ENCODE assay signal across 8 cellular contexts in genomic region chr16:30896203-30896889, GRCh38. TPM values are rescaled to one million over a fixed set of nuclear protein-coding genes. Genes with fewer than 3 reads are reported as not detected.
DNase-seq lines count a peak whose midpoint lies in the region; ATAC-seq and TF ChIP-seq lines count a peak whose summit lies in the region.

TSS of gene CTF1 (plus strand) at chr16:30896614. CDS start at chr16:30896644, 30 bp downstream.

- peaks cover 28% of the 10 kb centered on the region in 2 experiments for H3K4me1 Mint-ChIP-seq in H9
- H3K4me1 Mint-ChIP-seq in activated CD8-positive, alpha-beta T cell treated with anti-CD3 and anti-CD28 coated beads, Interleukin-2, amount 10 ng/mL, durations not matched to agents 7 days and 5 days (ENCODE audit: low read depth): peaks cover 58% of the 10 kb centered on the region
- peaks cover 24 to 56% (median 55%) of the 10 kb centered on the region in 4 donors for H3K4me1 Mint-ChIP-seq in naive thymus-derived CD8-positive, alpha-beta T cell

- H2BK20ac ChIP-seq in H9 (ENCODE audit: low read depth, low read length, poor library complexity, severe bottlenecking): no peak within 1 kb of the TSS

- H3K14ac ChIP-seq in H9 (ENCODE audit: insufficient read depth, low read length): 0 out of 2 replicates have a peak within 1 kb of the TSS, but pooled peaks have one; percentile 21

- peak within 1 kb of the TSS; percentile 23 for H3K18ac ChIP-seq in H9 (ENCODE audit: insufficient read length, low read depth, low read length)

- H2BK12ac ChIP-seq in H9 (ENCODE audit: insufficient read length, low read depth, low read length): no peak within 1 kb of the TSS

- H3K23ac ChIP-seq in H9 (ENCODE audit: insufficient read length, low read depth, low read length): peak within 1 kb of the TSS; percentile 25

- H3K27me3 ChIP-seq in ACC112 (ENCODE audit: insufficient read depth, low read length) (no peaks in the 10 kb centered on the region), H9 (ENCODE audit: insufficient read depth, low read length) (no peaks in the 10 kb centered on the region)

- H3K23me2 ChIP-seq in H9 (ENCODE audit: insufficient read length, low read depth, low read length, poor library complexity, severe bottlenecking): peaks cover 20% of the 10 kb centered on the region

- no peaks in the 10 kb centered on the region for H3K9me3 ChIP-seq in H9 (ENCODE audit: control insufficient read depth, low read depth, low read length)

- H3K4me1 ChIP-seq in ACC112 (ENCODE audit: control insufficient read depth, insufficient read depth, low read length, unreplicated experiment): peaks cover 25% of the 10 kb centered on the region
- H3K4me1 ChIP-seq in H9 (ENCODE audit: insufficient read depth, low read length): peaks cover 3% of the 10 kb centered on the region; the same call in 1 of the 2 replicates

- H3K36me3 Mint-ChIP-seq in H9 (ENCODE audit: insufficient read depth in 1 of 3, low read depth in 3 of 3): peaks cover 0 to 3% (median 2%) of the 10 kb centered on the region in 3 experiments; a peak in 2 of 7 replicates
- peaks cover 5% of the 10 kb centered on the region for H3K36me3 Mint-ChIP-seq in activated CD8-positive, alpha-beta T cell treated with anti-CD3 and anti-CD28 coated beads, Interleukin-2, amount 10 ng/mL, durations not matched to agents 7 days and 5 days (ENCODE audit: low read depth)
- H3K36me3 Mint-ChIP-seq in naive thymus-derived CD8-positive, alpha-beta T cell: peaks cover 0 to 2% (median 2%) of the 10 kb centered on the region in 3 donors

- ATAC-seq in activated CD8-positive, alpha-beta T cell treated with anti-CD3 and anti-CD28 coated beads, Interleukin-2, amount 10 ng/mL, durations not matched to agents 7 days and 5 days: no peak
- no peak for ATAC-seq in naive thymus-derived CD8-positive, alpha-beta T cell
- ATAC-seq in GM18498 (IDR thresholded peaks at IDR 0.05; ENCODE audit: unreplicated experiment): no peak
- ATAC-seq in GM21367 (IDR thresholded peaks at IDR 0.05; ENCODE audit: unreplicated experiment): no peak

- peak within 1 kb of the TSS; percentile 98 to 100 (median 99) for H3K27ac Mint-ChIP-seq in H9
- peak within 1 kb of the TSS; percentile 80 for H3K27ac Mint-ChIP-seq in activated CD8-positive, alpha-beta T cell treated with anti-CD3 and anti-CD28 coated beads, Interleukin-2, amount 10 ng/mL, durations not matched to agents 7 days and 5 days
- peak within 1 kb of the TSS; percentile 56 to 94 (median 90) for H3K27ac Mint-ChIP-seq in naive thymus-derived CD8-positive, alpha-beta T cell

- peak; percentile 85 for DNase-seq in H9
- DNase-seq in activated CD8-positive, alpha-beta T cell treated with anti-CD3 and anti-CD28 coated beads, Interleukin-2, amount 10 ng/mL, durations not matched to agents 7 days and 5 days: no peak
- DNase-seq in fibroblast of villous mesenchyme (ENCODE audit: low read depth): peak; percentile 87
- DNase-seq in naive thymus-derived CD8-positive, alpha-beta T cell: peak in 3 of 10 donors; percentile 3 to 64 (median 12)
- DNase-seq in HT-29 (ENCODE audit: low spot score): no peak

- H3K4me3 Mint-ChIP-seq in H9: peak within 1 kb of the TSS; percentile 80 to 94
- H3K4me3 Mint-ChIP-seq in activated CD8-positive, alpha-beta T cell treated with anti-CD3 and anti-CD28 coated beads, Interleukin-2, amount 10 ng/mL, durations not matched to agents 7 days and 5 days: peak within 1 kb of the TSS; percentile 60
- H3K4me3 Mint-ChIP-seq in naive thymus-derived CD8-positive, alpha-beta T cell: peak within 1 kb of the TSS; percentile 67 to 86 (median 79)

- H3K9ac ChIP-seq in H9 (ENCODE audit: extremely low read depth, insufficient read length, low read length): no peak within 1 kb of the TSS

- TF ChIP-seq CTCF in H9 (conservative IDR thresholded peaks at IDR 0.05) (no peak), fibroblast of villous mesenchyme (IDR thresholded peaks at IDR 0.05; ENCODE audit: insufficient read depth, low read depth, low read length) (no peak)

- no peaks in the 10 kb centered on the region for H3K79me1 ChIP-seq in H9 (ENCODE audit: insufficient read depth, low read depth, low read length, poor library complexity, severe bottlenecking)

- no peak within 1 kb of the TSS for H3T11ph ChIP-seq in H9 (ENCODE audit: low read length)

- H3K27me3 Mint-ChIP-seq in H9 (ENCODE audit: low read depth): peaks cover 30% of the 10 kb centered on the region
- no peaks in the 10 kb centered on the region for H3K27me3 Mint-ChIP-seq in activated CD8-positive, alpha-beta T cell treated with anti-CD3 and anti-CD28 coated beads, Interleukin-2, amount 10 ng/mL, durations not matched to agents 7 days and 5 days (ENCODE audit: low read depth)
- H3K27me3 Mint-ChIP-seq in naive thymus-derived CD8-positive, alpha-beta T cell: no peaks in the 10 kb centered on the region

- H3K4ac ChIP-seq in H9 (ENCODE audit: low read depth, low read length): no peak within 1 kb of the TSS

- CTCF ChIA-PET in activated CD8-positive, alpha-beta T cell treated with anti-CD3 and anti-CD28 coated beads, Interleukin-2, amount 10 ng/mL, durations not matched to agents 7 days and 5 days (lab: Charles Lee): interaction anchor here (1.6 to 7.1 kb wide), 2 partner anchors 51 to 52 kb away, joined by 5 to 127 read pairs; no protein-coding TSS in a partner anchor

- H4K8ac ChIP-seq in H9 (replicated peaks; ENCODE audit: insufficient read length, low read depth, low read length): no peak within 1 kb of the TSS

- no peak within 1 kb of the TSS for H2BK120ac ChIP-seq in H9 (ENCODE audit: low read depth, low read length, poor library complexity, severe bottlenecking)

- H4K91ac ChIP-seq in H9 (ENCODE audit: insufficient read length, low read depth, low read length): no peak within 1 kb of the TSS

- H2AFZ ChIP-seq in ACC112 (ENCODE audit: low read length, unreplicated experiment): peak within 1 kb of the TSS; percentile 33
- no peak within 1 kb of the TSS for H2AFZ ChIP-seq in H9 (ENCODE audit: low read length)

- H3K9me3 Mint-ChIP-seq in H9: peaks cover 0 to 2% of the 10 kb centered on the region in 2 experiments; a peak in 1 of 5 replicates
- H3K9me3 Mint-ChIP-seq in activated CD8-positive, alpha-beta T cell treated with anti-CD3 and anti-CD28 coated beads, Interleukin-2, amount 10 ng/mL, durations not matched to agents 7 days and 5 days (ENCODE audit: insufficient read depth): no peaks in the 10 kb centered on the region
- H3K9me3 Mint-ChIP-seq in naive thymus-derived CD8-positive, alpha-beta T cell: no peaks in the 10 kb centered on the region

- H3K4me3 ChIP-seq in ACC112 (ENCODE audit: low read depth, low read length): peak within 1 kb of the TSS; percentile 80
- peak within 1 kb of the TSS; percentile 69 for H3K4me3 ChIP-seq in fibroblast of villous mesenchyme (ENCODE audit: low read depth, low read length)

- no peak within 1 kb of the TSS for H2BK5ac ChIP-seq in H9 (ENCODE audit: insufficient read length, low read length)

- H2AK5ac ChIP-seq in H9 (ENCODE audit: insufficient read length, low read length): no peak within 1 kb of the TSS

- H2BK15ac ChIP-seq in H9 (ENCODE audit: low read depth, low read length): no peak within 1 kb of the TSS

- H3K27ac ChIP-seq in ACC112 (ENCODE audit: low read depth, low read length): peak within 1 kb of the TSS; percentile 82
- no peak within 1 kb of the TSS for H3K27ac ChIP-seq in H9 (ENCODE audit: insufficient read length, low read depth, low read length)

- H3K36me3 ChIP-seq in ACC112 (ENCODE audit: insufficient read depth, low read length): no peaks in the 10 kb centered on the region

- H4K5ac ChIP-seq in H9 (ENCODE audit: insufficient read length, low read depth, low read length): no peak within 1 kb of the TSS

- H3K79me2 ChIP-seq in ACC112 (ENCODE audit: control insufficient read depth, insufficient read depth, low read length, unreplicated experiment) (peaks cover 9% of the 10 kb centered on the region), H9 (ENCODE audit: insufficient read depth, low read length) (no peaks in the 10 kb centered on the region)

- POLR2A ChIA-PET in activated CD8-positive, alpha-beta T cell treated with anti-CD3 and anti-CD28 coated beads, Interleukin-2, amount 10 ng/mL, durations not matched to agents 7 days and 5 days (lab: Charles Lee): no interaction called here
- POLR2A ChIA-PET in naive thymus-derived CD8-positive, alpha-beta T cell (lab: Charles Lee): interaction anchor here (0.5 to 10.9 kb wide), 5 partner anchors 9 to 548 kb away, joined by 3 to 94 read pairs (median 5); no protein-coding TSS in a partner anchor

- no peak within 1 kb of the TSS for H3K56ac ChIP-seq in H9 (ENCODE audit: insufficient read length, low read depth, low read length)

- H3K4me2 ChIP-seq in H9 (ENCODE audit: insufficient read depth, insufficient read length, low read length): peak within 1 kb of the TSS; percentile 62

- H4K20me1 ChIP-seq in H9 (ENCODE audit: control insufficient read depth, insufficient read depth, insufficient read length): no peaks in the 10 kb centered on the region

- WGBS in H9 (ENCODE audit: extremely low coverage, insufficient read length, low lambda C conversion rate): no CpG with 5 or more reads among the region's 36 CpGs

RNA-seq across cellular contexts. Expression of gene CTF1, which starts in this region (rescaled TPM):
- total RNA-seq in H9 (2021): 0.72 TPM in 2 replicates
- total RNA-seq in activated CD8-positive, alpha-beta T cell treated with anti-CD3 and anti-CD28 coated beads, Interleukin-2, amount 10 ng/mL, durations not matched to agents 7 days and 5 days: under 1 TPM; 0.23 to 0.34 TPM
- 3.2 and 3.5 TPM in 2 replicates for total RNA-seq in fibroblast of villous mesenchyme
- total RNA-seq in naive thymus-derived CD8-positive, alpha-beta T cell: 1 to 10 TPM; 1.0 to 1.3 TPM
- polyA plus RNA-seq in naive thymus-derived CD8-positive, alpha-beta T cell: under 1 TPM in 1 of 3 donors, not detected in 2; 0.14 TPM
- total RNA-seq in HT-29 (2014; rRNA removed; shearing (Covaris generic)): not detected in 2 replicates

Comparison
In these comparisons a context has a peak if more than half of its experiments do, and no peak if none do; other contexts are left out.
1. Peak in DNase-seq and H3K4me2 ChIP-seq in H9; RNA of the gene not detected or under 1 TPM.